ENCODE assay signal across 1 cellular context in the genomic region with DNA sequence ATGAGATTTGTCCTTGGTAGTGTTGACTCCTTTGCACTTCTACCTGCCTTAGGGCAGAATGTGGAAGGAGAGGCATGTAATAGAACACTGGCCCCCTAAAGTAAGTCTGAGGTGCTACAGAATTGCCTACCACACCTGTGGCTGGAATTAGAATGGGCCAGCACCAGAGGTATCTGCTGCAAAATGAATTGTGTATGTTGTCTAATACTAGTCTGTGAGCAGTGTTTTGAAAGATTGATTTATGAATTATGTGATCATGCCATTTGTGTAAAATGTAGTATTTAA.
TF ChIP-seq lines count a peak whose summit lies in the region.

No MANE protein-coding gene starts in this region.

TF ChIP-seq in HCT116, 20 proteins besides CTCF, POLR2A, EP300 and RAD21:
- TF ChIP-seq, protein P1, sequence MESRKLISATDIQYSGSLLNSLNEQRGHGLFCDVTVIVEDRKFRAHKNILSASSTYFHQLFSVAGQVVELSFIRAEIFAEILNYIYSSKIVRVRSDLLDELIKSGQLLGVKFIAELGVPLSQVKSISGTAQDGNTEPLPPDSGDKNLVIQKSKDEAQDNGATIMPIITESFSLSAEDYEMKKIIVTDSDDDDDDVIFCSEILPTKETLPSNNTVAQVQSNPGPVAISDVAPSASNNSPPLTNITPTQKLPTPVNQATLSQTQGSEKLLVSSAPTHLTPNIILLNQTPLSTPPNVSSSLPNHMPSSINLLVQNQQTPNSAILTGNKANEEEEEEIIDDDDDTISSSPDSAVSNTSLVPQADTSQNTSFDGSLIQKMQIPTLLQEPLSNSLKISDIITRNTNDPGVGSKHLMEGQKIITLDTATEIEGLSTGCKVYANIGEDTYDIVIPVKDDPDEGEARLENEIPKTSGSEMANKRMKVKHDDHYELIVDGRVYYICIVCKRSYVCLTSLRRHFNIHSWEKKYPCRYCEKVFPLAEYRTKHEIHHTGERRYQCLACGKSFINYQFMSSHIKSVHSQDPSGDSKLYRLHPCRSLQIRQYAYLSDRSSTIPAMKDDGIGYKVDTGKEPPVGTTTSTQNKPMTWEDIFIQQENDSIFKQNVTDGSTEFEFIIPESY (IDR thresholded peaks at IDR 0.05; ENCODE audit: extremely low read depth, insufficient replicate concordance, low read length) = no peak
- TF ChIP-seq, protein P2, sequence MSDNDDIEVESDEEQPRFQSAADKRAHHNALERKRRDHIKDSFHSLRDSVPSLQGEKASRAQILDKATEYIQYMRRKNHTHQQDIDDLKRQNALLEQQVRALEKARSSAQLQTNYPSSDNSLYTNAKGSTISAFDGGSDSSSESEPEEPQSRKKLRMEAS (IDR thresholded peaks at IDR 0.05) = no peak
- TF ChIP-seq ELF1 (IDR thresholded peaks at IDR 0.05; ENCODE audit: borderline replicate concordance, low read depth) (no peak), SRF (IDR thresholded peaks at IDR 0.05; ENCODE audit: low read depth) (no peak), FOSL1 (IDR thresholded peaks at IDR 0.05; ENCODE audit: low read depth) (no peak), POLR2AphosphoS5 (IDR thresholded peaks at IDR 0.05; ENCODE audit: low read depth, low read length) (no peak), YY1 (IDR thresholded peaks at IDR 0.05; ENCODE audit: extremely low read depth, insufficient replicate concordance, low read depth, low read length) (no peak), EGR1 (IDR thresholded peaks at IDR 0.05; ENCODE audit: low read depth) (no peak), ZNF274 (IDR thresholded peaks at IDR 0.05; ENCODE audit: low read depth, low read length) (no peak), TCF7L2 (IDR thresholded peaks at IDR 0.05; ENCODE audit: borderline replicate concordance, extremely low read depth, insufficient read depth, insufficient read length) (no peak), CBX3 (IDR thresholded peaks at IDR 0.05; ENCODE audit: low read depth) (no peak), CEBPB (IDR thresholded peaks at IDR 0.05; ENCODE audit: low read depth) (no peak), EZH2 (IDR thresholded peaks at IDR 0.05) (no peak), SIN3A (IDR thresholded peaks at IDR 0.05; ENCODE audit: low read depth) (no peak), SP1 (IDR thresholded peaks at IDR 0.05; ENCODE audit: low read depth) (no peak)
- TF ChIP-seq, protein P3, sequence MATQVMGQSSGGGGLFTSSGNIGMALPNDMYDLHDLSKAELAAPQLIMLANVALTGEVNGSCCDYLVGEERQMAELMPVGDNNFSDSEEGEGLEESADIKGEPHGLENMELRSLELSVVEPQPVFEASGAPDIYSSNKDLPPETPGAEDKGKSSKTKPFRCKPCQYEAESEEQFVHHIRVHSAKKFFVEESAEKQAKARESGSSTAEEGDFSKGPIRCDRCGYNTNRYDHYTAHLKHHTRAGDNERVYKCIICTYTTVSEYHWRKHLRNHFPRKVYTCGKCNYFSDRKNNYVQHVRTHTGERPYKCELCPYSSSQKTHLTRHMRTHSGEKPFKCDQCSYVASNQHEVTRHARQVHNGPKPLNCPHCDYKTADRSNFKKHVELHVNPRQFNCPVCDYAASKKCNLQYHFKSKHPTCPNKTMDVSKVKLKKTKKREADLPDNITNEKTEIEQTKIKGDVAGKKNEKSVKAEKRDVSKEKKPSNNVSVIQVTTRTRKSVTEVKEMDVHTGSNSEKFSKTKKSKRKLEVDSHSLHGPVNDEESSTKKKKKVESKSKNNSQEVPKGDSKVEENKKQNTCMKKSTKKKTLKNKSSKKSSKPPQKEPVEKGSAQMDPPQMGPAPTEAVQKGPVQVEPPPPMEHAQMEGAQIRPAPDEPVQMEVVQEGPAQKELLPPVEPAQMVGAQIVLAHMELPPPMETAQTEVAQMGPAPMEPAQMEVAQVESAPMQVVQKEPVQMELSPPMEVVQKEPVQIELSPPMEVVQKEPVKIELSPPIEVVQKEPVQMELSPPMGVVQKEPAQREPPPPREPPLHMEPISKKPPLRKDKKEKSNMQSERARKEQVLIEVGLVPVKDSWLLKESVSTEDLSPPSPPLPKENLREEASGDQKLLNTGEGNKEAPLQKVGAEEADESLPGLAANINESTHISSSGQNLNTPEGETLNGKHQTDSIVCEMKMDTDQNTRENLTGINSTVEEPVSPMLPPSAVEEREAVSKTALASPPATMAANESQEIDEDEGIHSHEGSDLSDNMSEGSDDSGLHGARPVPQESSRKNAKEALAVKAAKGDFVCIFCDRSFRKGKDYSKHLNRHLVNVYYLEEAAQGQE (IDR thresholded peaks at IDR 0.05; ENCODE audit: low read depth) = no peak
